ENCODE assay signal across 7 cellular contexts in genomic region chr16:2515180-2515803, GRCh38. TPM values are rescaled to one million over a fixed set of nuclear protein-coding genes. Genes with fewer than 3 reads are reported as not detected.
A peak's percentile ranks its signal among the peaks of the same experiment; 100 is the strongest.
DNase-seq lines count a peak whose midpoint lies in the region; ATAC-seq and TF ChIP-seq lines count a peak whose summit lies in the region.
"Had no signal": no experiment of that assay in that cellular context is flagged by ENCODE, and none has a peak within 500 bp of the region (broad histone marks: within the 10 kb centered on the region; RNA-seq: fewer than 3 reads in every experiment).

No MANE protein-coding gene starts in this region.

- H3K9me3 Mint-ChIP-seq in endodermal cell = no peaks in the 10 kb centered on the region

- DNase-seq in NB4 (ENCODE audit: low read depth) (peak; percentile 63), endodermal cell (peak; percentile 54), omental fat pad (ENCODE audit: low spot score) (no peak)
- DNase-seq in stimulated activated CD4-positive, alpha-beta T cell treated with anti-CD3 and anti-CD28 coated beads, Interleukin-4, amount 100 ng/mL, for 1 hour = no peak

- H3K27me3 Mint-ChIP-seq in endodermal cell (ENCODE audit: insufficient read depth) = no peaks in the 10 kb centered on the region

- H3K4me1 Mint-ChIP-seq in endodermal cell = peaks cover 47% of the 10 kb centered on the region

- no peak for TF ChIP-seq POLR2A in NB4 (IDR thresholded peaks at IDR 0.05; ENCODE audit: extremely low read depth, insufficient read length)

- H3K9me3 ChIP-seq in endodermal cell (ENCODE audit: control insufficient read depth, low read length) = no peaks in the 10 kb centered on the region
- H3K9me3 ChIP-seq in skeletal muscle satellite cell (replicated peaks; ENCODE audit: low read length) = no peaks in the 10 kb centered on the region

- TF ChIP-seq CTCF in NB4 (IDR thresholded peaks at IDR 0.05; ENCODE audit: low read depth, low read length) = no peak
- TF ChIP-seq CTCF in endodermal cell (conservative IDR thresholded peaks at IDR 0.05) = no peak
- no peak for TF ChIP-seq CTCF in omental fat pad (IDR thresholded peaks at IDR 0.05)

- peak overlapping the region; percentile 78 for H3K4me3 ChIP-seq in NB4 (ENCODE audit: low read depth, low read length)
- peak overlapping the region; percentile 88 for H3K4me3 ChIP-seq in endodermal cell (ENCODE audit: low read length)
- H3K4me3 ChIP-seq in skeletal muscle satellite cell (ENCODE audit: low read length) = peak overlapping the region; percentile 90

- peaks cover 19% of the 10 kb centered on the region for H3K36me3 Mint-ChIP-seq in endodermal cell (ENCODE audit: low read depth)

- H3K27me3 ChIP-seq in endodermal cell (ENCODE audit: control insufficient read depth, insufficient read depth, low read length, poor library complexity, severe bottlenecking) = no peaks in the 10 kb centered on the region
- H3K27me3 ChIP-seq in skeletal muscle satellite cell (ENCODE audit: control insufficient read depth, insufficient read depth, low read length) = no peaks in the 10 kb centered on the region

- peaks cover 14% of the 10 kb centered on the region for H3K4me1 ChIP-seq in endodermal cell (ENCODE audit: control insufficient read depth, insufficient read depth, low read length)
- peaks cover 58% of the 10 kb centered on the region for H3K4me1 ChIP-seq in skeletal muscle satellite cell (ENCODE audit: control insufficient read depth, insufficient read depth, low read length)

- H3K4me3 Mint-ChIP-seq in endodermal cell = peak overlapping the region; percentile 88

- H3K9ac ChIP-seq in endodermal cell (ENCODE audit: extremely low read depth, low read length, poor library complexity, severe bottlenecking) = peak overlapping the region; percentile 92
- peak overlapping the region; percentile 93 for H3K9ac ChIP-seq in skeletal muscle satellite cell (ENCODE audit: low read depth, low read length)

- H3K27ac Mint-ChIP-seq in endodermal cell = peak overlapping the region; percentile 96

- H3K4me2 ChIP-seq in skeletal muscle satellite cell (ENCODE audit: low read length) = peak overlapping the region; percentile 99

- no peak for ATAC-seq in HG02840 (IDR thresholded peaks at IDR 0.05; ENCODE audit: low FRiP score, unreplicated experiment)
- ATAC-seq in omental fat pad (ENCODE audit: low FRiP score) = no peak

- no peak overlapping the region for H3K27ac ChIP-seq in endodermal cell (ENCODE audit: low read depth, low read length)

- peaks cover 24% of the 10 kb centered on the region for H3K36me3 ChIP-seq in endodermal cell (ENCODE audit: control insufficient read depth, insufficient read depth, low read length)
- peaks cover 10% of the 10 kb centered on the region for H3K36me3 ChIP-seq in skeletal muscle satellite cell (ENCODE audit: insufficient read depth, low read length)

- WGBS in endodermal cell (ENCODE audit: insufficient coverage in 1 of 2, insufficient read length in 1 of 2), 2 experiments = 63 to 73% methylated on average over 2 to 13 of the region's 13 CpGs

RNA-seq across cellular contexts. Expression of gene ATP6V0C, which starts 1.5 kb away (rescaled TPM):
- total RNA-seq in endodermal cell (100 to 1,000 TPM; 176 to 180 TPM), omental fat pad (100 to 1,000 TPM in 1 of 4 donors, 10 to 100 TPM in 3; 43.5 to 113 (median 67.9) TPM)
- polyA plus RNA-seq in endodermal cell (2013, experiment 1 of 2) = 220 TPM
- 207 TPM for polyA plus RNA-seq in endodermal cell (2013, experiment 2 of 2)
- 32.4 and 40.8 TPM in 2 replicates for total RNA-seq in skeletal muscle satellite cell (2012; rRNA removed)

RNA-seq across cellular contexts. Expression of gene AMDHD2, which starts 4.9 kb away (rescaled TPM):
- total RNA-seq in endodermal cell (10 to 100 TPM; 74.6 to 82.2 TPM), omental fat pad (10 to 100 TPM; 26.7 to 35.9 (median 30.7) TPM)
- 24.8 TPM for polyA plus RNA-seq in endodermal cell (2013, experiment 1 of 2)
- polyA plus RNA-seq in endodermal cell (2013, experiment 2 of 2) = 19.3 TPM
- total RNA-seq in skeletal muscle satellite cell (2012; rRNA removed) = 59.8 and 64.9 TPM in 2 replicates

RNA-seq across cellular contexts. Expression of gene CEMP1, which starts 15.9 kb away (rescaled TPM):
- total RNA-seq in endodermal cell = under 1 TPM in 1 of 2 donors, not detected in 1; 0.24 TPM
- polyA plus RNA-seq in endodermal cell (2013, experiment 1 of 2) = not detected
- polyA plus RNA-seq in endodermal cell (2013, experiment 2 of 2) = not detected
- not detected in 2 replicates for total RNA-seq in skeletal muscle satellite cell (2012; rRNA removed)
- total RNA-seq in omental fat pad = not detected
- total RNA-seq: glomerular endothelial cell had no signal

RNA-seq across cellular contexts. Expression of gene PDPK1, which starts 22.5 kb away (rescaled TPM):
- total RNA-seq in endodermal cell (10 to 100 TPM; 29.2 to 30.3 TPM), omental fat pad (10 to 100 TPM; 22.2 to 34.5 (median 25.6) TPM)
- 19.6 TPM for polyA plus RNA-seq in endodermal cell (2013, experiment 1 of 2)
- 19.3 TPM for polyA plus RNA-seq in endodermal cell (2013, experiment 2 of 2)
- 14.7 and 17.5 TPM in 2 replicates for total RNA-seq in skeletal muscle satellite cell (2012; rRNA removed)

RNA-seq across cellular contexts. Expression of gene TBC1D24, which starts 40.4 kb away (rescaled TPM):
- total RNA-seq in endodermal cell (10 to 100 TPM; 15.7 to 19.4 TPM), omental fat pad (10 to 100 TPM; 10.4 to 19.4 (median 13.0) TPM)
- polyA plus RNA-seq in endodermal cell (2013, experiment 1 of 2) = 9.0 TPM
- polyA plus RNA-seq in endodermal cell (2013, experiment 2 of 2) = 9.4 TPM
- 13.2 and 16.4 TPM in 2 replicates for total RNA-seq in skeletal muscle satellite cell (2012; rRNA removed)

Comparison
In these comparisons a context has a peak if more than half of its experiments do, and no peak if none do; other contexts are left out.
1. DNase-seq: peak in NB4 (single experiment) and endodermal cell (single experiment); none in omental fat pad (single experiment) and stimulated activated CD4-positive, alpha-beta T cell treated with anti-CD3 and anti-CD28 coated beads, Interleukin-4, amount 100 ng/mL, for 1 hour (single experiment).
2. Peak in every context shown above with its lines, with median percentiles within 50 percentile points of each other: H3K4me3 ChIP-seq.